In genomic region chr9:91033802-91034201, GRCh38 we compare ENCODE assay signal across 8 cellular contexts.
DNase-seq lines count a peak whose midpoint lies in the region; TF ChIP-seq lines count a peak whose summit lies in the region.

No MANE protein-coding gene starts in this region.

- H3K4me1 ChIP-seq in liver (ENCODE audit: control insufficient read depth in 4 of 4, insufficient read depth in 4 of 4, low read length in 3 of 4) = peaks cover 10 to 22% (median 14%) of the 10 kb centered on the region in 4 donors

- peaks cover 34% of the 10 kb centered on the region for H3K4me1 Mint-ChIP-seq in type B pancreatic cell (ENCODE audit: unreplicated experiment)

- 95% methylated on average over 3 of the region's 3 CpGs for WGBS in liver

- no peak overlapping the region for H3K9ac ChIP-seq in liver (ENCODE audit: low read depth in 1 of 2, low read length in 2 of 2)

- H3K27me3 Mint-ChIP-seq in type B pancreatic cell = peaks cover 3% of the 10 kb centered on the region

- no peaks in the 10 kb centered on the region for H3K9me3 ChIP-seq in liver (ENCODE audit: control insufficient read depth in 4 of 4, low read length in 3 of 4)

- H3K27ac ChIP-seq in liver (ENCODE audit: low read depth in 1 of 2, low read length in 2 of 2) = no peak overlapping the region

- H3K36me3 Mint-ChIP-seq in type B pancreatic cell = peaks cover 4% of the 10 kb centered on the region

- H3K27ac Mint-ChIP-seq in type B pancreatic cell = no peak overlapping the region

- peak; percentile 17 to 52 for TF ChIP-seq RAD21 in liver (IDR thresholded peaks at IDR 0.05)

- H3K4me3 Mint-ChIP-seq in type B pancreatic cell = no peak overlapping the region

- DNase-seq in ELR (ENCODE audit: low read depth) (peak; percentile 43), OCI-M1 (lab: John Stamatoyannopoulos, UW) (peak; percentile 40), type B pancreatic cell (ENCODE audit: extremely low spot score, unreplicated experiment) (no peak), NCI-H1417 (lab: John Stamatoyannopoulos, UW) (no peak), foreskin melanocyte (no peak), HPDE6-E6E7 (ENCODE audit: extremely low spot score) (no peak)
- peak; percentile 90 for DNase-seq in activated effector memory CD4-positive, alpha-beta T cell treated with anti-CD3 and anti-CD28 coated beads, Interleukin-2, amount 50 U/mL, for 16 hours

- no peaks in the 10 kb centered on the region for H3K9me3 Mint-ChIP-seq in type B pancreatic cell

- H3K27me3 ChIP-seq in liver (ENCODE audit: control insufficient read depth in 4 of 4, insufficient read depth in 4 of 4, low read length in 3 of 4) = no peaks in the 10 kb centered on the region

- TF ChIP-seq CTCF in liver (IDR thresholded peaks at IDR 0.05; ENCODE audit: low read depth, low read length, missing input control) = no peak
- TF ChIP-seq CTCF in type B pancreatic cell (conservative IDR thresholded peaks at IDR 0.05) = peak; percentile 63

- H3K4me3 ChIP-seq in liver (ENCODE audit: low read depth in 1 of 3, low read length in 3 of 3) = no peak overlapping the region

- no peaks in the 10 kb centered on the region for H3K36me3 ChIP-seq in liver (ENCODE audit: control insufficient read depth in 4 of 4, insufficient read depth in 3 of 4, low read depth in 1 of 4, low read length in 3 of 4)

TF ChIP-seq in liver, 16 proteins besides CTCF, POLR2A, EP300 and RAD21:
- TF ChIP-seq RXRA (IDR thresholded peaks at IDR 0.05) (no peak), YY1 (IDR thresholded peaks at IDR 0.05) (no peak), ATF3 (IDR thresholded peaks at IDR 0.05) (no peak), REST (IDR thresholded peaks at IDR 0.05) (no peak), TAF1 (conservative IDR thresholded peaks at IDR 0.05) (no peak), MAX (IDR thresholded peaks at IDR 0.05) (no peak), JUND (IDR thresholded peaks at IDR 0.05) (no peak), ZBTB33 (IDR thresholded peaks at IDR 0.05) (no peak), NR2F2 (IDR thresholded peaks at IDR 0.05) (no peak), GABPA (IDR thresholded peaks at IDR 0.05 in 1 of 2, conservative IDR thresholded peaks at IDR 0.05 in 1 of 2) (no peak), FOXA2 (IDR thresholded peaks at IDR 0.05) (no peak), EGR1 (IDR thresholded peaks at IDR 0.05; ENCODE audit: low read depth in 2 of 2) (no peak), FOXA1 (IDR thresholded peaks at IDR 0.05) (no peak), SP1 (IDR thresholded peaks at IDR 0.05) (no peak)

Comparison
In these comparisons a context has a peak if more than half of its experiments do, and no peak if none do; other contexts are left out.
1. DNase-seq: peak in ELR (single experiment), OCI-M1 (single experiment) and activated effector memory CD4-positive, alpha-beta T cell treated with anti-CD3 and anti-CD28 coated beads, Interleukin-2, amount 50 U/mL, for 16 hours (single experiment); none in type B pancreatic cell (single experiment), NCI-H1417 (0 of 3), foreskin melanocyte (single experiment) and HPDE6-E6E7 (single experiment).